13 cellular contexts compared by ENCODE assay signal in the genomic region with DNA sequence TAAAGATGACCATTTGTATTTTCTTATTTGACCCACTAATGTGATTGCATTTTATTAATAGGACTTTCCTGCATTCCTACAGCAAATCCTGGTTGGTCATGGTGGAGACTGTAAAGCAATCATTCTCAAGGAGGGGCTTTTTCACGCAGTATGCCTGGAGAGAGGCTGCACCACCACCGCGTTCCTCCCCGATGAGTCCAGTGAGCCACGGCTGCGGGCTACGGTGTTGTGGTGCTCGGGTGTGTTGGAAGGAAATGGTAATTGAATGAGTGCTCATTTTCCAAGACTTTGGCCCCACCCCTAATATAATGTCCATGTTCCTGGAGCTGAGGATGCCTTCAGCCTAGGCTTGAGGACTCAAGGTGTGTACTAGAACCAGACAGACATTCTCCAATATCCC.
"Had no signal": no experiment of that assay in that cellular context is flagged by ENCODE, and none has a peak within 500 bp of the region (broad histone marks: within the 10 kb centered on the region; RNA-seq: fewer than 3 reads in every experiment).

No MANE protein-coding gene starts in this region.

- H3K27ac ChIP-seq: adrenal gland, body of pancreas had no signal

- H3K27me3 ChIP-seq: adrenal gland, body of pancreas had no signal

- H3K9me3 ChIP-seq: adrenal gland, body of pancreas had no signal

- H3K4me3 ChIP-seq: adrenal gland, body of pancreas had no signal

- ATAC-seq: body of pancreas, esophagus mucosa, left colon, natural killer cell had no signal

- DNase-seq: activated CD4-positive, alpha-beta T cell treated with anti-CD3 and anti-CD28 coated beads, Interleukin-2, amount 50 U/mL, for 1 hour; activated naive CD4-positive, alpha-beta T cell treated with anti-CD3 and anti-CD28 coated beads, Interleukin-2, amount 50 U/mL, for 16 hours; body of pancreas; cortex of kidney; immature natural killer cell; left colon; natural killer cell; nucleus accumbens; right cardiac atrium; stimulated activated naive CD4-positive, alpha-beta T cell treated with Interleukin-2 at 50 U/mL for 16 hours; T-helper 2 cell had no signal
